ENCODE assay signal across 10 cellular contexts in the genomic region with DNA sequence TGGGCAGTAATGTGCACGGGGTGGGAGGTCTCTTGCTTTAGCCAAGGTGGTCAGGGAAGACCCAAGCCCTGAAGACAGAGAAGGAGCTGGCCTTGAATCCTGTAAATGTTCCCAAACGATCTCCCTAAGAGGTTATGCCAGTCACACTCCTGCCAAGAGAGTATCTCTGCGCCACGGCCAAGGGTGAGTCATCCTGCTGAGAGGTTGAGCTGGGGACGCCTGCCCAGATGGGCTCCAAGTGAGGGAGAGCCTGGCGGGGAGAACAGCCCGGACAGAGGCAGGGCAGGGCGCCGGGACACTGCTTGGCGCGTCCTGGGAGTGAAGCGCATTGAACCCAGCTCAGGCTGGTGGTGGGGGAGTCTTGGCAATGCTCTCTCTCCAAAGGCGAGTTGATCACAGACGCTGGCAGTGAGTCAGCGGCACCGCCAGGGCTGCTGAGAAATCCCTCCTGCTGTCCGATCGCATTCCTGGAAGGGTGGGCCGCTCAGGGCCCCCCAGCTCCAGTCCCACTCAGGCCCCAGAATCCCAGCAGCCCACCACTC. TPM values are rescaled to one million over a fixed set of nuclear protein-coding genes. Genes with fewer than 3 reads are reported as not detected.
A peak's percentile ranks its signal among the peaks of the same experiment; 100 is the strongest.
DNase-seq lines count a peak whose midpoint lies in the region; ATAC-seq, FAIRE-seq and TF ChIP-seq lines count a peak whose summit lies in the region.
"Had no signal": no experiment of that assay in that cellular context is flagged by ENCODE, and none has a peak within 500 bp of the region (broad histone marks: within the 10 kb centered on the region; RNA-seq: fewer than 3 reads in every experiment).

No MANE protein-coding gene starts in this region.

- no peak overlapping the region for H3K4me3 Mint-ChIP-seq in effector memory CD8-positive, alpha-beta T cell
- H3K4me3 Mint-ChIP-seq: memory B cell had no signal

- no peaks in the 10 kb centered on the region for H4K20me1 ChIP-seq in H1 (replicated peaks in 1 of 2; ENCODE audit: control insufficient read depth in 1 of 2, insufficient read depth in 2 of 2, low read length in 2 of 2)

- H4K5ac ChIP-seq in H1 (ENCODE audit: insufficient read length, low read depth, low read length), result no peak overlapping the region

- H3K27ac Mint-ChIP-seq in effector memory CD8-positive, alpha-beta T cell, result peak overlapping the region in 1 of 2 donors; percentile 19
- H3K27ac Mint-ChIP-seq: memory B cell had no signal

- H3K27me3 ChIP-seq in H1 (replicated peaks in 1 of 4; ENCODE audit: control insufficient read depth in 3 of 4, extremely low read depth in 1 of 4, insufficient read depth in 3 of 4, low read length in 3 of 4) (no peaks in the 10 kb centered on the region; a peak in 2 of 7 replicates), lung (ENCODE audit: control insufficient read depth, insufficient read depth) (no peaks in the 10 kb centered on the region), vagina (no peaks in the 10 kb centered on the region)

- CTCF ChIA-PET in H1 (lab: Charles Lee; ENCODE audit: partially characterized antibody), result interaction anchor here (0.8 to 2.7 kb wide), 11 partner anchors 9 to 79 kb away, joined by 3 to 16 read pairs (median 4); a partner anchor contains a TSS

- H3K4ac ChIP-seq in H1 (replicated peaks; ENCODE audit: insufficient read length, low read depth, low read length), result no peak overlapping the region

- no peaks in the 10 kb centered on the region for H3K9me3 Mint-ChIP-seq in effector memory CD8-positive, alpha-beta T cell
- H3K9me3 Mint-ChIP-seq: memory B cell had no signal

- H4K8ac ChIP-seq in H1 (ENCODE audit: extremely low read depth, insufficient read depth, low read length), result peak overlapping the region; percentile 88; the same call in 1 of the 2 replicates

- H3K36me3 Mint-ChIP-seq in effector memory CD8-positive, alpha-beta T cell (ENCODE audit: insufficient read depth), result no peaks in the 10 kb centered on the region
- H3K36me3 Mint-ChIP-seq: memory B cell had no signal

- peaks cover 0 to 8% (median 3%) of the 10 kb centered on the region in 4 experiments; a peak in 5 of 7 replicates for H3K4me1 ChIP-seq in H1 (replicated peaks in 1 of 4; ENCODE audit: control insufficient read depth in 3 of 4, insufficient read depth in 4 of 4, low read length in 3 of 4)
- peaks cover 0 to 3% of the 10 kb centered on the region in 2 donors for H3K4me1 ChIP-seq in lung (ENCODE audit: control insufficient read depth in 2 of 2, insufficient read depth in 2 of 2, low read length in 2 of 2)
- peaks cover 18% of the 10 kb centered on the region for H3K4me1 ChIP-seq in vagina

- no peaks in the 10 kb centered on the region for H3K79me2 ChIP-seq in H1 (ENCODE audit: control insufficient read depth in 1 of 2, insufficient read depth in 2 of 2, low read length in 2 of 2)

- H3K4me3 ChIP-seq in H1 (ENCODE audit: extremely low read depth in 1 of 4, insufficient read depth in 2 of 4, low read depth in 3 of 4, low read length in 4 of 4), result peak overlapping the region in 3 of 4 experiments; percentile 10 to 50 (median 14); a peak in 4 of 8 replicates
- no peak overlapping the region for H3K4me3 ChIP-seq in lung
- peak overlapping the region; percentile 18 to 34 for H3K4me3 ChIP-seq in vagina

- H2AK5ac ChIP-seq in H1 (ENCODE audit: low read depth, low read length), result no peak overlapping the region

- peak overlapping the region; percentile 56 to 57 for H3K4me2 ChIP-seq in H1 (ENCODE audit: insufficient read depth in 1 of 2, low read depth in 2 of 2, low read length in 2 of 2)

- POLR2A ChIA-PET in H1 (lab: Charles Lee; ENCODE audit: partially characterized antibody), result interaction anchor here (0.6 to 2.4 kb wide), 13 partner anchors 10 to 98 kb away, joined by 3 to 8 read pairs (median 4); a partner anchor contains a TSS

- FAIRE-seq in H1 (lab: Jason Lieb, UNC), result no peak

- DNase-seq in DMS53 treated with DMSO at 0.1 percent for 48 hours (lab: John Stamatoyannopoulos, UW; ENCODE audit: unreplicated experiment) (peak; percentile 89), NCI-H2196 treated with DMSO at 0.1 percent for 48 hours (lab: John Stamatoyannopoulos, UW; ENCODE audit: unreplicated experiment) (peak; percentile 80), H1 (ENCODE audit: low read depth in 1 of 2, low spot score in 2 of 2) (peak in 1 of 2 experiments; percentile 68), lung (ENCODE audit: low spot score) (peak; percentile 87), vagina (ENCODE audit: extremely low spot score in 2 of 2) (no peak)
- no peak for DNase-seq in effector memory CD8-positive, alpha-beta T cell

- H2BK20ac ChIP-seq in H1 (ENCODE audit: low read length), result 0 out of 2 replicates have a peak overlapping the region, but pooled peaks have one; percentile 62

- peak overlapping the region; percentile 42; the same call in 1 of the 2 replicates for H3K18ac ChIP-seq in H1 (ENCODE audit: extremely low read depth, low read length)

- peaks cover 12 to 19% of the 10 kb centered on the region in 2 donors for H3K27me3 Mint-ChIP-seq in effector memory CD8-positive, alpha-beta T cell

- 10% methylated on average over 18 of the region's 19 CpGs; no CpG with 5 or more reads in 1 of the 2 experiments for WGBS in H1 (ENCODE audit: extremely low coverage in 1 of 2, insufficient coverage in 1 of 2, insufficient read length in 1 of 2, insufficient replicate concordance in 2 of 2, low coverage in 1 of 2, low lambda C conversion rate in 2 of 2, missing lambda C conversion rate in 1 of 2), 2 experiments
- 8 to 9% methylated on average over 19 of the region's 19 CpGs for WGBS in lung, 2 donors

- no peaks in the 10 kb centered on the region for H3K4me1 Mint-ChIP-seq in effector memory CD8-positive, alpha-beta T cell (ENCODE audit: low read depth in 2 of 2)

- H3K23me2 ChIP-seq in H1 (ENCODE audit: low read depth, low read length), result no peaks in the 10 kb centered on the region

- H3K27ac ChIP-seq in H1 (ENCODE audit: low read depth, low read length), result no peak overlapping the region; the same call in 1 of the 2 replicates
- peak overlapping the region; percentile 6 to 54 for H3K27ac ChIP-seq in lung (ENCODE audit: low read depth in 1 of 2, low read length in 1 of 2)
- peak overlapping the region; percentile 52 for H3K27ac ChIP-seq in vagina
- H3K27ac ChIP-seq: HL-60 had no signal

- no peaks in the 10 kb centered on the region for H3K79me1 ChIP-seq in H1 (ENCODE audit: low read depth, low read length)

- TF ChIP-seq RAD21 in H1 (IDR thresholded peaks at IDR 0.05 in 1 of 2, conservative IDR thresholded peaks at IDR 0.05 in 1 of 2; ENCODE audit: low read depth in 2 of 2, low read length in 2 of 2), result no peak

- H4K91ac ChIP-seq in H1 (replicated peaks; ENCODE audit: insufficient read length, low read length), result no peak overlapping the region

- H3K9me3 ChIP-seq in H1 (ENCODE audit: insufficient read depth in 2 of 2, low read depth in 1 of 2, low read length in 1 of 2) (no peaks in the 10 kb centered on the region), lung (ENCODE audit: control insufficient read depth in 2 of 2, insufficient read depth in 1 of 2, low read length in 1 of 2) (no peaks in the 10 kb centered on the region), vagina (no peaks in the 10 kb centered on the region)

- H2BK12ac ChIP-seq in H1 (ENCODE audit: low read depth, low read length), result peak overlapping the region; percentile 27; the same call in 1 of the 2 replicates

- H2BK5ac ChIP-seq in H1 (ENCODE audit: low read depth, low read length), result peak overlapping the region; percentile 57; the same call in 1 of the 2 replicates

- H2BK120ac ChIP-seq in H1 (replicated peaks; ENCODE audit: low read depth, low read length), result no peak overlapping the region

- H3K14ac ChIP-seq in H1 (ENCODE audit: insufficient read length), result no peak overlapping the region

- TF ChIP-seq POLR2A in H1 (IDR thresholded peaks at IDR 0.05; ENCODE audit: control extremely low read depth in 1 of 2, low read depth in 2 of 2, low read length in 2 of 2) (peak in 1 of 2 experiments; percentile 47; a peak in 1 of 3 replicates), vagina (IDR thresholded peaks at IDR 0.05) (no peak)

- peak overlapping the region in 1 of 4 experiments; percentile 17; a peak in 4 of 7 replicates for H3K9ac ChIP-seq in H1 (replicated peaks in 1 of 4; ENCODE audit: extremely low read depth in 1 of 4, low read depth in 3 of 4, low read length in 3 of 4)

- TF ChIP-seq CTCF in H1 (IDR thresholded peaks at IDR 0.05; ENCODE audit: control extremely low read depth in 1 of 3, insufficient read depth in 1 of 3, low read depth in 1 of 3, low read length in 3 of 3) (peak in 1 of 3 experiments; percentile 7; a peak in 2 of 4 replicates), lung (IDR thresholded peaks at IDR 0.05; ENCODE audit: control extremely low read depth, extremely low read depth) (no peak), vagina (IDR thresholded peaks at IDR 0.05) (no peak)

- no peak overlapping the region for H3K56ac ChIP-seq in H1 (replicated peaks; ENCODE audit: insufficient read length, low read depth, low read length)

- no peak for TF ChIP-seq EP300 in H1 (IDR thresholded peaks at IDR 0.05; ENCODE audit: borderline replicate concordance in 1 of 2, low read depth in 2 of 2, low read length in 2 of 2)

- ATAC-seq in lung (ENCODE audit: insufficient read depth, low FRiP score) (peak; percentile 87), GM19395 (IDR thresholded peaks at IDR 0.05; ENCODE audit: unreplicated experiment) (no peak), HG02981 (IDR thresholded peaks at IDR 0.05; ENCODE audit: unreplicated experiment) (no peak)
- ATAC-seq in effector memory CD8-positive, alpha-beta T cell (replicated peaks), result no peak

- H3K36me3 ChIP-seq in H1 (ENCODE audit: control insufficient read depth in 2 of 4, insufficient read depth in 4 of 4, low read length in 3 of 4) (no peaks in the 10 kb centered on the region), lung (ENCODE audit: control insufficient read depth in 2 of 2, insufficient read depth in 2 of 2, low read length in 2 of 2) (no peaks in the 10 kb centered on the region), vagina (no peaks in the 10 kb centered on the region)

- intact Hi-C loops in vagina (cut with DNase I), result no loop called here

- H2AFZ ChIP-seq in H1 (ENCODE audit: low read length), result peak overlapping the region; percentile 82

- H2BK15ac ChIP-seq in H1 (ENCODE audit: low read length), result 0 out of 2 replicates have a peak overlapping the region, but pooled peaks have one; percentile 75

- no peak overlapping the region for H3K23ac ChIP-seq in H1 (ENCODE audit: insufficient read length)

RNA-seq across cellular contexts. Expression of a gene that starts 16.4 kb away (rescaled TPM):
- 0.99 and 1.5 TPM in 2 replicates for total RNA-seq in H1 (2021; fragmentation: NEBNext Ultra II Directional; extraction: Animal tissue kit (Norgen Biotek cat#: 25700))
- polyA plus RNA-seq in H1 (2011; rRNA removed) (2.6 and 3.8 TPM in 2 replicates), lung (10 to 100 TPM; 10.9 to 22.9 TPM)
- 2.3 TPM for polyA plus RNA-seq in H1 (2011; cell fraction: cytosol; rRNA removed)
- 1.2 TPM for polyA plus RNA-seq in H1 (2011; cell fraction: nucleus; rRNA removed)
- 1.0 to 2.2 TPM (median 1.6 TPM) in 4 replicates for polyA plus RNA-seq in H1 (2012, experiment 1 of 2)
- polyA plus RNA-seq in H1 (2012, experiment 2 of 2), result 1.00 TPM
- 1.5 TPM for polyA plus RNA-seq in H1 (2013, experiment 1 of 2)
- 1.4 TPM for polyA plus RNA-seq in H1 (2013, experiment 2 of 2)
- 0.59 TPM in 1 of 2 replicates, not detected in the other for polyA minus RNA-seq in H1 (2011; rRNA and poly(A)+ RNA removed)
- 1.2 TPM for polyA minus RNA-seq in H1 (2011; cell fraction: cytosol; rRNA and poly(A)+ RNA removed)
- polyA minus RNA-seq in H1 (2011; cell fraction: nucleus; rRNA and poly(A)+ RNA removed), result not detected
- total RNA-seq in lung (10 to 100 TPM in 1 of 2 donors, 1 to 10 TPM in 1; 1.2 to 10.5 TPM), vagina (43.0 TPM)

RNA-seq across cellular contexts. Expression of a gene that starts 38.1 kb away (rescaled TPM):
- not detected in 2 replicates for total RNA-seq in H1 (2021; fragmentation: NEBNext Ultra II Directional; extraction: Animal tissue kit (Norgen Biotek cat#: 25700))
- polyA plus RNA-seq in H1 (2011; rRNA removed), result not detected in 2 replicates
- not detected for polyA plus RNA-seq in H1 (2011; cell fraction: cytosol; rRNA removed)
- polyA plus RNA-seq in H1 (2011; cell fraction: nucleus; rRNA removed), result not detected
- polyA plus RNA-seq in H1 (2012, experiment 1 of 2), result 0.27 to 1.1 TPM (median 0.53 TPM) in 4 replicates
- polyA plus RNA-seq in H1 (2012, experiment 2 of 2), result 1.5 TPM
- polyA plus RNA-seq in H1 (2013, experiment 1 of 2), result not detected
- not detected for polyA plus RNA-seq in H1 (2013, experiment 2 of 2)
- polyA minus RNA-seq in H1 (2011; rRNA and poly(A)+ RNA removed), result not detected in 2 replicates
- polyA minus RNA-seq in H1 (2011; cell fraction: cytosol; rRNA and poly(A)+ RNA removed), result not detected
- not detected for polyA minus RNA-seq in H1 (2011; cell fraction: nucleus; rRNA and poly(A)+ RNA removed)
- total RNA-seq in lung, result not detected
- under 1 TPM; 0.03 to 0.16 TPM for polyA plus RNA-seq in lung
- 3.9 TPM for total RNA-seq in vagina

RNA-seq across cellular contexts. Expression of a gene that starts 46.5 kb away (rescaled TPM):
- 5.3 and 6.5 TPM in 2 replicates for total RNA-seq in H1 (2021; fragmentation: NEBNext Ultra II Directional; extraction: Animal tissue kit (Norgen Biotek cat#: 25700))
- polyA plus RNA-seq in H1 (2011; rRNA removed) (1.8 and 2.5 TPM in 2 replicates), lung (10 to 100 TPM; 32.3 to 43.8 TPM)
- polyA plus RNA-seq in H1 (2011; cell fraction: cytosol; rRNA removed), result 3.0 TPM
- 5.5 TPM for polyA plus RNA-seq in H1 (2011; cell fraction: nucleus; rRNA removed)
- polyA plus RNA-seq in H1 (2012, experiment 1 of 2), result 3.1 to 4.6 TPM (median 3.9 TPM) in 4 replicates
- polyA plus RNA-seq in H1 (2012, experiment 2 of 2), result 1.4 TPM
- polyA plus RNA-seq in H1 (2013, experiment 1 of 2), result 3.6 TPM
- polyA plus RNA-seq in H1 (2013, experiment 2 of 2), result 2.4 TPM
- polyA minus RNA-seq in H1 (2011; rRNA and poly(A)+ RNA removed), result 1.1 TPM in 2 replicates
- polyA minus RNA-seq in H1 (2011; cell fraction: cytosol; rRNA and poly(A)+ RNA removed), result 2.1 TPM
- 2.4 TPM for polyA minus RNA-seq in H1 (2011; cell fraction: nucleus; rRNA and poly(A)+ RNA removed)
- total RNA-seq in lung (10 to 100 TPM; 22.2 to 41.1 TPM), vagina (3.2 TPM)

RNA-seq across cellular contexts. Expression of a gene that starts 50.6 kb away (rescaled TPM):
- total RNA-seq in H1 (2021; fragmentation: NEBNext Ultra II Directional; extraction: Animal tissue kit (Norgen Biotek cat#: 25700)), result 1,669 and 1,693 TPM in 2 replicates
- polyA plus RNA-seq in H1 (2011; rRNA removed) (2,789 and 3,426 TPM in 2 replicates), lung (1,000 to 10,000 TPM; 1,696 to 3,542 TPM)
- polyA plus RNA-seq in H1 (2011; cell fraction: cytosol; rRNA removed), result 2,747 TPM
- polyA plus RNA-seq in H1 (2011; cell fraction: nucleus; rRNA removed), result 1,998 TPM
- polyA plus RNA-seq in H1 (2012, experiment 1 of 2), result 1,368 to 3,492 TPM (median 2,780 TPM) in 4 replicates
- polyA plus RNA-seq in H1 (2012, experiment 2 of 2), result 5,563 TPM
- polyA plus RNA-seq in H1 (2013, experiment 1 of 2), result 2,312 TPM
- 2,245 TPM for polyA plus RNA-seq in H1 (2013, experiment 2 of 2)
- 621 and 624 TPM in 2 replicates for polyA minus RNA-seq in H1 (2011; rRNA and poly(A)+ RNA removed)
- 738 TPM for polyA minus RNA-seq in H1 (2011; cell fraction: cytosol; rRNA and poly(A)+ RNA removed)
- polyA minus RNA-seq in H1 (2011; cell fraction: nucleus; rRNA and poly(A)+ RNA removed), result 950 TPM
- total RNA-seq in lung (1,000 to 10,000 TPM; 1,019 to 1,119 TPM), vagina (2,346 TPM)

RNA-seq across cellular contexts. Expression of a gene that starts 50.9 kb away (rescaled TPM):
- 60.9 and 61.6 TPM in 2 replicates for total RNA-seq in H1 (2021; fragmentation: NEBNext Ultra II Directional; extraction: Animal tissue kit (Norgen Biotek cat#: 25700))
- polyA plus RNA-seq in H1 (2011; rRNA removed), result 43.9 and 81.8 TPM in 2 replicates
- polyA plus RNA-seq in H1 (2011; cell fraction: cytosol; rRNA removed), result 48.1 TPM
- polyA plus RNA-seq in H1 (2011; cell fraction: nucleus; rRNA removed), result 85.3 TPM
- polyA plus RNA-seq in H1 (2012, experiment 1 of 2), result 43.7 to 47.8 TPM (median 45.2 TPM) in 4 replicates
- polyA plus RNA-seq in H1 (2012, experiment 2 of 2), result 41.5 TPM
- polyA plus RNA-seq in H1 (2013, experiment 1 of 2), result 28.9 TPM
- 25.8 TPM for polyA plus RNA-seq in H1 (2013, experiment 2 of 2)
- polyA minus RNA-seq in H1 (2011; rRNA and poly(A)+ RNA removed), result 21.2 and 25.9 TPM in 2 replicates
- polyA minus RNA-seq in H1 (2011; cell fraction: cytosol; rRNA and poly(A)+ RNA removed), result 37.9 TPM
- 55.2 TPM for polyA minus RNA-seq in H1 (2011; cell fraction: nucleus; rRNA and poly(A)+ RNA removed)
- total RNA-seq in lung, result 10 to 100 TPM; 10.3 to 35.3 TPM
- polyA plus RNA-seq in lung, result 10 to 100 TPM; 18.3 to 19.8 TPM
- total RNA-seq in vagina, result 19.9 TPM

Comparison
In these comparisons a context has a peak if more than half of its experiments do, and no peak if none do; other contexts are left out.
1. DNase-seq: peak in DMS53 treated with DMSO at 0.1 percent for 48 hours (single experiment), NCI-H2196 treated with DMSO at 0.1 percent for 48 hours (single experiment) and lung (single experiment); none in vagina (0 of 2) and effector memory CD8-positive, alpha-beta T cell (0 of 3).